In genomic region chr5:114789773-114790402, GRCh38 we compare ENCODE assay signal across 1 cellular context.
TF ChIP-seq lines count a peak whose summit lies in the region.

No MANE protein-coding gene starts in this region.

TF ChIP-seq in H1, 55 proteins besides CTCF, POLR2A, EP300 and RAD21 (continued from another document):
- TF ChIP-seq, protein P1, sequence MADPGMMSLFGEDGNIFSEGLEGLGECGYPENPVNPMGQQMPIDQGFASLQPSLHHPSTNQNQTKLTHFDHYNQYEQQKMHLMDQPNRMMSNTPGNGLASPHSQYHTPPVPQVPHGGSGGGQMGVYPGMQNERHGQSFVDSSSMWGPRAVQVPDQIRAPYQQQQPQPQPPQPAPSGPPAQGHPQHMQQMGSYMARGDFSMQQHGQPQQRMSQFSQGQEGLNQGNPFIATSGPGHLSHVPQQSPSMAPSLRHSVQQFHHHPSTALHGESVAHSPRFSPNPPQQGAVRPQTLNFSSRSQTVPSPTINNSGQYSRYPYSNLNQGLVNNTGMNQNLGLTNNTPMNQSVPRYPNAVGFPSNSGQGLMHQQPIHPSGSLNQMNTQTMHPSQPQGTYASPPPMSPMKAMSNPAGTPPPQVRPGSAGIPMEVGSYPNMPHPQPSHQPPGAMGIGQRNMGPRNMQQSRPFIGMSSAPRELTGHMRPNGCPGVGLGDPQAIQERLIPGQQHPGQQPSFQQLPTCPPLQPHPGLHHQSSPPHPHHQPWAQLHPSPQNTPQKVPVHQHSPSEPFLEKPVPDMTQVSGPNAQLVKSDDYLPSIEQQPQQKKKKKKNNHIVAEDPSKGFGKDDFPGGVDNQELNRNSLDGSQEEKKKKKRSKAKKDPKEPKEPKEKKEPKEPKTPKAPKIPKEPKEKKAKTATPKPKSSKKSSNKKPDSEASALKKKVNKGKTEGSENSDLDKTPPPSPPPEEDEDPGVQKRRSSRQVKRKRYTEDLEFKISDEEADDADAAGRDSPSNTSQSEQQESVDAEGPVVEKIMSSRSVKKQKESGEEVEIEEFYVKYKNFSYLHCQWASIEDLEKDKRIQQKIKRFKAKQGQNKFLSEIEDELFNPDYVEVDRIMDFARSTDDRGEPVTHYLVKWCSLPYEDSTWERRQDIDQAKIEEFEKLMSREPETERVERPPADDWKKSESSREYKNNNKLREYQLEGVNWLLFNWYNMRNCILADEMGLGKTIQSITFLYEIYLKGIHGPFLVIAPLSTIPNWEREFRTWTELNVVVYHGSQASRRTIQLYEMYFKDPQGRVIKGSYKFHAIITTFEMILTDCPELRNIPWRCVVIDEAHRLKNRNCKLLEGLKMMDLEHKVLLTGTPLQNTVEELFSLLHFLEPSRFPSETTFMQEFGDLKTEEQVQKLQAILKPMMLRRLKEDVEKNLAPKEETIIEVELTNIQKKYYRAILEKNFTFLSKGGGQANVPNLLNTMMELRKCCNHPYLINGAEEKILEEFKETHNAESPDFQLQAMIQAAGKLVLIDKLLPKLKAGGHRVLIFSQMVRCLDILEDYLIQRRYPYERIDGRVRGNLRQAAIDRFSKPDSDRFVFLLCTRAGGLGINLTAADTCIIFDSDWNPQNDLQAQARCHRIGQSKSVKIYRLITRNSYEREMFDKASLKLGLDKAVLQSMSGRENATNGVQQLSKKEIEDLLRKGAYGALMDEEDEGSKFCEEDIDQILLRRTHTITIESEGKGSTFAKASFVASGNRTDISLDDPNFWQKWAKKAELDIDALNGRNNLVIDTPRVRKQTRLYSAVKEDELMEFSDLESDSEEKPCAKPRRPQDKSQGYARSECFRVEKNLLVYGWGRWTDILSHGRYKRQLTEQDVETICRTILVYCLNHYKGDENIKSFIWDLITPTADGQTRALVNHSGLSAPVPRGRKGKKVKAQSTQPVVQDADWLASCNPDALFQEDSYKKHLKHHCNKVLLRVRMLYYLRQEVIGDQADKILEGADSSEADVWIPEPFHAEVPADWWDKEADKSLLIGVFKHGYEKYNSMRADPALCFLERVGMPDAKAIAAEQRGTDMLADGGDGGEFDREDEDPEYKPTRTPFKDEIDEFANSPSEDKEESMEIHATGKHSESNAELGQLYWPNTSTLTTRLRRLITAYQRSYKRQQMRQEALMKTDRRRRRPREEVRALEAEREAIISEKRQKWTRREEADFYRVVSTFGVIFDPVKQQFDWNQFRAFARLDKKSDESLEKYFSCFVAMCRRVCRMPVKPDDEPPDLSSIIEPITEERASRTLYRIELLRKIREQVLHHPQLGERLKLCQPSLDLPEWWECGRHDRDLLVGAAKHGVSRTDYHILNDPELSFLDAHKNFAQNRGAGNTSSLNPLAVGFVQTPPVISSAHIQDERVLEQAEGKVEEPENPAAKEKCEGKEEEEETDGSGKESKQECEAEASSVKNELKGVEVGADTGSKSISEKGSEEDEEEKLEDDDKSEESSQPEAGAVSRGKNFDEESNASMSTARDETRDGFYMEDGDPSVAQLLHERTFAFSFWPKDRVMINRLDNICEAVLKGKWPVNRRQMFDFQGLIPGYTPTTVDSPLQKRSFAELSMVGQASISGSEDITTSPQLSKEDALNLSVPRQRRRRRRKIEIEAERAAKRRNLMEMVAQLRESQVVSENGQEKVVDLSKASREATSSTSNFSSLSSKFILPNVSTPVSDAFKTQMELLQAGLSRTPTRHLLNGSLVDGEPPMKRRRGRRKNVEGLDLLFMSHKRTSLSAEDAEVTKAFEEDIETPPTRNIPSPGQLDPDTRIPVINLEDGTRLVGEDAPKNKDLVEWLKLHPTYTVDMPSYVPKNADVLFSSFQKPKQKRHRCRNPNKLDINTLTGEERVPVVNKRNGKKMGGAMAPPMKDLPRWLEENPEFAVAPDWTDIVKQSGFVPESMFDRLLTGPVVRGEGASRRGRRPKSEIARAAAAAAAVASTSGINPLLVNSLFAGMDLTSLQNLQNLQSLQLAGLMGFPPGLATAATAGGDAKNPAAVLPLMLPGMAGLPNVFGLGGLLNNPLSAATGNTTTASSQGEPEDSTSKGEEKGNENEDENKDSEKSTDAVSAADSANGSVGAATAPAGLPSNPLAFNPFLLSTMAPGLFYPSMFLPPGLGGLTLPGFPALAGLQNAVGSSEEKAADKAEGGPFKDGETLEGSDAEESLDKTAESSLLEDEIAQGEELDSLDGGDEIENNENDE (IDR thresholded peaks at IDR 0.05; ENCODE audit: insufficient replicate concordance, low read length), result no peak
- TF ChIP-seq CTBP2 (IDR thresholded peaks at IDR 0.05; ENCODE audit: borderline replicate concordance, insufficient read depth, insufficient read length, low read length), result no peak
- TF ChIP-seq CREB1 (IDR thresholded peaks at IDR 0.05), result no peak
- TF ChIP-seq CHD1 (IDR thresholded peaks at IDR 0.05; ENCODE audit: low read depth, low read length), result no peak
- no peak for TF ChIP-seq PHF8 (conservative IDR thresholded peaks at IDR 0.05; ENCODE audit: low read depth, low read length)
- TF ChIP-seq SP4 (IDR thresholded peaks at IDR 0.05; ENCODE audit: low read length), result no peak
- TF ChIP-seq SP2 (IDR thresholded peaks at IDR 0.05; ENCODE audit: low read length), result no peak
- TF ChIP-seq RFX5 (IDR thresholded peaks at IDR 0.05; ENCODE audit: borderline replicate concordance, low read depth, low read length), result no peak
